ENCODE assay signal across 1 cellular context in the genomic region with DNA sequence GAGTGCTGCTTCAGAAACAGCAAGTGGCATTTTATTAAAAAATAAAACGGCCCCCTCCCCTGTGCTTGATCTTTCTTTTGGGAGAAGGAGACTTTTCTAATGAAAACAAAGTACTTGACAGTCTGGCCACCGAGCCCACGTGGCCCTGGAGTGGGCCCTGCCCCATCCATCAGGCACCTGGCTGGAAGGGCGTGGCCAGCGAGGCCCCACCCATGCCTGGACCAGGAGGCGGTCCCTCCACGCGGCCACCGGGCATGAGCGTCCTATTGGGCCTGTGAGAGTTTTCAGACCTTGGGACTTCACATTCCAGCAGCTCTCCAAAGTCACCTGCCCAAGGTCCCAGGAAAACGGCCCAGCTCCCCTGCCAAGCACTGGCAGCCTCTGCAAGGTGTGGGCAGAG.
TF ChIP-seq lines count a peak whose summit lies in the region.

No MANE protein-coding gene starts in this region.

TF ChIP-seq in HCT116, 20 proteins besides CTCF, POLR2A, EP300 and RAD21 (continued from another document):
- TF ChIP-seq, protein P1, sequence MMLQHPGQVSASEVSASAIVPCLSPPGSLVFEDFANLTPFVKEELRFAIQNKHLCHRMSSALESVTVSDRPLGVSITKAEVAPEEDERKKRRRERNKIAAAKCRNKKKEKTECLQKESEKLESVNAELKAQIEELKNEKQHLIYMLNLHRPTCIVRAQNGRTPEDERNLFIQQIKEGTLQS (IDR thresholded peaks at IDR 0.05): no peak
- TF ChIP-seq POLR2AphosphoS5 (IDR thresholded peaks at IDR 0.05; ENCODE audit: low read depth, low read length) (no peak), SIN3A (IDR thresholded peaks at IDR 0.05; ENCODE audit: low read depth) (no peak), EZH2 (IDR thresholded peaks at IDR 0.05) (no peak), CEBPB (IDR thresholded peaks at IDR 0.05; ENCODE audit: low read depth) (no peak), SRF (IDR thresholded peaks at IDR 0.05; ENCODE audit: low read depth) (no peak), ELF1 (IDR thresholded peaks at IDR 0.05; ENCODE audit: borderline replicate concordance, low read depth) (no peak), TCF7L2 (IDR thresholded peaks at IDR 0.05; ENCODE audit: borderline replicate concordance, extremely low read depth, insufficient read depth, insufficient read length) (no peak)
- TF ChIP-seq, protein P2, sequence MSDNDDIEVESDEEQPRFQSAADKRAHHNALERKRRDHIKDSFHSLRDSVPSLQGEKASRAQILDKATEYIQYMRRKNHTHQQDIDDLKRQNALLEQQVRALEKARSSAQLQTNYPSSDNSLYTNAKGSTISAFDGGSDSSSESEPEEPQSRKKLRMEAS (IDR thresholded peaks at IDR 0.05): no peak; the same call in 1 of the 2 replicates
- TF ChIP-seq, protein P3, sequence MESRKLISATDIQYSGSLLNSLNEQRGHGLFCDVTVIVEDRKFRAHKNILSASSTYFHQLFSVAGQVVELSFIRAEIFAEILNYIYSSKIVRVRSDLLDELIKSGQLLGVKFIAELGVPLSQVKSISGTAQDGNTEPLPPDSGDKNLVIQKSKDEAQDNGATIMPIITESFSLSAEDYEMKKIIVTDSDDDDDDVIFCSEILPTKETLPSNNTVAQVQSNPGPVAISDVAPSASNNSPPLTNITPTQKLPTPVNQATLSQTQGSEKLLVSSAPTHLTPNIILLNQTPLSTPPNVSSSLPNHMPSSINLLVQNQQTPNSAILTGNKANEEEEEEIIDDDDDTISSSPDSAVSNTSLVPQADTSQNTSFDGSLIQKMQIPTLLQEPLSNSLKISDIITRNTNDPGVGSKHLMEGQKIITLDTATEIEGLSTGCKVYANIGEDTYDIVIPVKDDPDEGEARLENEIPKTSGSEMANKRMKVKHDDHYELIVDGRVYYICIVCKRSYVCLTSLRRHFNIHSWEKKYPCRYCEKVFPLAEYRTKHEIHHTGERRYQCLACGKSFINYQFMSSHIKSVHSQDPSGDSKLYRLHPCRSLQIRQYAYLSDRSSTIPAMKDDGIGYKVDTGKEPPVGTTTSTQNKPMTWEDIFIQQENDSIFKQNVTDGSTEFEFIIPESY (IDR thresholded peaks at IDR 0.05; ENCODE audit: extremely low read depth, insufficient replicate concordance, low read length): no peak
TF ChIP-seq in HCT116: peak in this region for 0.
